In the genomic region with DNA sequence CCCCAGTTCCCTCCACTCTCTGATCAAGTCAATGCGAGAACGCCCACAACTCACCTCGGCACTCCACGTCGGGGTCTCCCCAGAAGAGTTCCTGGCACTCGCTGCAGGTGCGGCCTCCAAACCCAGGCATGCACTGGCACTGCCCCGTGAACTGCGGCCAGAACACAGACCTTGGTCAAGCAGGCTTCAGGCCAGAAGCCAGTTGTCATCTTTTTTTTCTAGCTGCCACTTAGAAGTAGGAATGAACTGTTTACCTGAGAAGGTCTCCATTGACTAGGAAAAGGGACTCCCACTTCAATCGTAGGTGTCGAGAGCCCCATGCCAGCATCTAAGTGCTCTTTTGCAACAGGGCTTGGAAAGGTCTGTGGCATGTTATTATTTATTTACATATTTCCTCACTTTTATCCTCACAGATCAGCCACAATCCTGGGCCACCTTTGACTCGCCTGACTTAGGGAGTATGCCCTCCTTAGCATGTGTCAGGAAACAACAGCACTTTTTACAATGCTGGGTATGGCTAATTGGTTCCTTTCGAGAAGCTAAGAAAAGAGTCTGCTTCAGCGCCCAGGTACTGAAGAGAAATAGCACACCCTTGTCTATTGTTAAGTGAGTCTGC, we compare ENCODE assay signal across 1 cellular context.
TF ChIP-seq lines count a peak whose summit lies in the region.

No MANE protein-coding gene starts in this region.

TF ChIP-seq in endothelial cell of umbilical vein, 7 proteins besides CTCF, POLR2A, EP300 and RAD21:
- TF ChIP-seq FOS (IDR thresholded peaks at IDR 0.05; ENCODE audit: borderline replicate concordance, insufficient read depth, low read length) (no peak), MAX (IDR thresholded peaks at IDR 0.05; ENCODE audit: insufficient read depth, insufficient read length) (no peak), EZH2 (IDR thresholded peaks at IDR 0.05; ENCODE audit: borderline replicate concordance, low read depth, low read length, severe bottlenecking) (no peak), GATA2 (IDR thresholded peaks at IDR 0.05; ENCODE audit: insufficient read depth, insufficient read length, low read depth, low read length) (no peak), POLR2AphosphoS5 (IDR thresholded peaks at IDR 0.05; ENCODE audit: insufficient read depth, low read depth, low read length) (no peak), JUN (IDR thresholded peaks at IDR 0.05; ENCODE audit: borderline replicate concordance, insufficient read depth, insufficient read length, low read depth) (no peak), MYC (IDR thresholded peaks at IDR 0.05; ENCODE audit: low read depth, low read length) (no peak)
